In the genomic region with DNA sequence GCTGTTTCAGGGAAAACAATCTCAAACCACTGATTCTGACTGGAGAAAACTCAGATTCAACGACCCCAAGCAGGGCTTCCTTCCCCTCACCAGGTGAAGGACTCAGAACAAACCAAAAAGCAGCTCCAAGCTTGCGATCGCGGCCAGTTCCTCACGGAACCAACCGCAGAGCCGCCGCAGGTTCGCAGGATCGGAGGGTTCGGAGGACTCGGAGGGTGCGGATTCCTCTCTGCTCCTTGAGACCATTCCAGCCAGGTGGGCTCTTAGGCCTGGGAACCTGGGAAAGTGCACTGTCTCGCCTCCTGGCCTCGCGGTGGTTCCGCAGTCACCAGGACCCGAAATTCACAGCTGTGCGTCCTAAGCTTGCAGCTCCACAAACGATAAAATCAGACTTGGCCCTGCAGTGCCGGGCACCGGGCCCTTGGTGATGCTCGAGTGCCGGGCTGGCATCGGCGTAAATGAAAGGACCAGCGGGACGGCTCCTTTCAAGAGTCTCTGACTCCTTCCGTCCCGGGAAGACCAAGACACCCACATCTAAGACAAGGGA, we compare ENCODE assay signal across 1 cellular context.
A peak's percentile ranks its signal among the peaks of the same experiment; 100 is the strongest.
TF ChIP-seq lines count a peak whose summit lies in the region.

No MANE protein-coding gene starts in this region.

TF ChIP-seq in HepG2, 621 proteins besides CTCF, POLR2A, EP300 and RAD21 (continued from another document and continues in another):
- TF ChIP-seq ZHX2 (IDR thresholded peaks at IDR 0.05; ENCODE audit: low read depth) (no peak), ZHX2 (CRISPR knock-in tag; IDR thresholded peaks at IDR 0.05; ENCODE audit: borderline replicate concordance) (no peak), ZNF207 (IDR thresholded peaks at IDR 0.05; ENCODE audit: borderline replicate concordance) (no peak), ZSCAN12 (CRISPR knock-in tag; IDR thresholded peaks at IDR 0.05) (no peak), ADNP (CRISPR knock-in tag; IDR thresholded peaks at IDR 0.05) (no peak), PCBP2 (optimal IDR thresholded peaks at IDR 0.05; ENCODE audit: low read depth, low read length, poor library complexity, severe bottlenecking) (no peak), ZSCAN31 (CRISPR knock-in tag; IDR thresholded peaks at IDR 0.05; ENCODE audit: low read depth) (no peak), PITX1 (CRISPR knock-in tag; IDR thresholded peaks at IDR 0.05) (no peak), ZNF205 (CRISPR knock-in tag; IDR thresholded peaks at IDR 0.05) (peak; percentile 55; the same call in 1 of the 2 replicates), CERS6 (CRISPR knock-in tag; IDR thresholded peaks at IDR 0.05) (no peak), MAZ (IDR thresholded peaks at IDR 0.05; ENCODE audit: borderline replicate concordance, low read depth, low read length) (no peak), MAZ (CRISPR knock-in tag; IDR thresholded peaks at IDR 0.05; ENCODE audit: low read depth) (no peak), EED (CRISPR knock-in tag; IDR thresholded peaks at IDR 0.05) (no peak), TCF12 (IDR thresholded peaks at IDR 0.05) (no peak), TCF12 (CRISPR knock-in tag; IDR thresholded peaks at IDR 0.05) (no peak), ZC3H13 (CRISPR knock-in tag; IDR thresholded peaks at IDR 0.05) (no peak), ZNF33A (CRISPR knock-in tag; IDR thresholded peaks at IDR 0.05; ENCODE audit: borderline replicate concordance) (0 out of 2 replicates have a peak, but pooled peaks have one; percentile 0), TAF1 (CRISPR knock-in tag; IDR thresholded peaks at IDR 0.05) (peak; percentile 30; the same call in 1 of the 2 replicates), CENPT (CRISPR knock-in tag; IDR thresholded peaks at IDR 0.05; ENCODE audit: low read depth) (no peak), ETV6 (CRISPR knock-in tag; conservative IDR thresholded peaks at IDR 0.05) (0 out of 2 replicates have a peak, but pooled peaks have one; percentile 38), PHF21A (CRISPR knock-in tag; IDR thresholded peaks at IDR 0.05) (no peak; the same call in 1 of the 2 replicates), TCF7 (IDR thresholded peaks at IDR 0.05; ENCODE audit: low read depth) (peak; percentile 10; the same call in 1 of the 2 replicates), MTA3 (CRISPR knock-in tag; IDR thresholded peaks at IDR 0.05) (no peak), PAXIP1 (CRISPR knock-in tag; conservative IDR thresholded peaks at IDR 0.05) (no peak), CEBPG (CRISPR knock-in tag; IDR thresholded peaks at IDR 0.05) (no peak), ZNF296 (CRISPR knock-in tag; conservative IDR thresholded peaks at IDR 0.05) (no peak), NRL (CRISPR knock-in tag; IDR thresholded peaks at IDR 0.05; ENCODE audit: borderline replicate concordance) (peak; percentile 87), NONO (IDR thresholded peaks at IDR 0.05) (no peak), NONO (CRISPR knock-in tag; conservative IDR thresholded peaks at IDR 0.05) (no peak), ZNF251 (CRISPR knock-in tag; IDR thresholded peaks at IDR 0.05) (no peak), CHD4 (IDR thresholded peaks at IDR 0.05; ENCODE audit: borderline replicate concordance, low read length) (no peak), ERF (CRISPR knock-in tag; IDR thresholded peaks at IDR 0.05) (no peak), ATF7-NPFF (CRISPR knock-in tag; IDR thresholded peaks at IDR 0.05; ENCODE audit: low read depth) (peak; percentile 44; the same call in 1 of the 2 replicates), SETDB1 (CRISPR knock-in tag; IDR thresholded peaks at IDR 0.05; ENCODE audit: borderline replicate concordance) (no peak), ZSCAN9 (CRISPR knock-in tag; IDR thresholded peaks at IDR 0.05; ENCODE audit: borderline replicate concordance) (no peak), SCMH1 (CRISPR knock-in tag; IDR thresholded peaks at IDR 0.05; ENCODE audit: borderline replicate concordance) (no peak), ZNF644 (CRISPR knock-in tag; IDR thresholded peaks at IDR 0.05; ENCODE audit: low read depth) (no peak), CREM (IDR thresholded peaks at IDR 0.05) (no peak), CREM (CRISPR knock-in tag; IDR thresholded peaks at IDR 0.05) (no peak), NR2F2 (IDR thresholded peaks at IDR 0.05; ENCODE audit: borderline replicate concordance, low read depth) (no peak), ZNF703 (CRISPR knock-in tag; IDR thresholded peaks at IDR 0.05; ENCODE audit: borderline replicate concordance) (no peak)
- TF ChIP-seq, protein P1, sequence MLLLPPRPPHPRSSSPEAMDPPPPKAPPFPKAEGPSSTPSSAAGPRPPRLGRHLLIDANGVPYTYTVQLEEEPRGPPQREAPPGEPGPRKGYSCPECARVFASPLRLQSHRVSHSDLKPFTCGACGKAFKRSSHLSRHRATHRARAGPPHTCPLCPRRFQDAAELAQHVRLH (CRISPR knock-in tag; IDR thresholded peaks at IDR 0.05; ENCODE audit: borderline replicate concordance, low read depth), result no peak
- TF ChIP-seq, protein P2, sequence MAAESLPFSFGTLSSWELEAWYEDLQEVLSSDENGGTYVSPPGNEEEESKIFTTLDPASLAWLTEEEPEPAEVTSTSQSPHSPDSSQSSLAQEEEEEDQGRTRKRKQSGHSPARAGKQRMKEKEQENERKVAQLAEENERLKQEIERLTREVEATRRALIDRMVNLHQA (CRISPR knock-in tag; IDR thresholded peaks at IDR 0.05), result no peak; the same call in 1 of the 2 replicates
- TF ChIP-seq, protein P3, sequence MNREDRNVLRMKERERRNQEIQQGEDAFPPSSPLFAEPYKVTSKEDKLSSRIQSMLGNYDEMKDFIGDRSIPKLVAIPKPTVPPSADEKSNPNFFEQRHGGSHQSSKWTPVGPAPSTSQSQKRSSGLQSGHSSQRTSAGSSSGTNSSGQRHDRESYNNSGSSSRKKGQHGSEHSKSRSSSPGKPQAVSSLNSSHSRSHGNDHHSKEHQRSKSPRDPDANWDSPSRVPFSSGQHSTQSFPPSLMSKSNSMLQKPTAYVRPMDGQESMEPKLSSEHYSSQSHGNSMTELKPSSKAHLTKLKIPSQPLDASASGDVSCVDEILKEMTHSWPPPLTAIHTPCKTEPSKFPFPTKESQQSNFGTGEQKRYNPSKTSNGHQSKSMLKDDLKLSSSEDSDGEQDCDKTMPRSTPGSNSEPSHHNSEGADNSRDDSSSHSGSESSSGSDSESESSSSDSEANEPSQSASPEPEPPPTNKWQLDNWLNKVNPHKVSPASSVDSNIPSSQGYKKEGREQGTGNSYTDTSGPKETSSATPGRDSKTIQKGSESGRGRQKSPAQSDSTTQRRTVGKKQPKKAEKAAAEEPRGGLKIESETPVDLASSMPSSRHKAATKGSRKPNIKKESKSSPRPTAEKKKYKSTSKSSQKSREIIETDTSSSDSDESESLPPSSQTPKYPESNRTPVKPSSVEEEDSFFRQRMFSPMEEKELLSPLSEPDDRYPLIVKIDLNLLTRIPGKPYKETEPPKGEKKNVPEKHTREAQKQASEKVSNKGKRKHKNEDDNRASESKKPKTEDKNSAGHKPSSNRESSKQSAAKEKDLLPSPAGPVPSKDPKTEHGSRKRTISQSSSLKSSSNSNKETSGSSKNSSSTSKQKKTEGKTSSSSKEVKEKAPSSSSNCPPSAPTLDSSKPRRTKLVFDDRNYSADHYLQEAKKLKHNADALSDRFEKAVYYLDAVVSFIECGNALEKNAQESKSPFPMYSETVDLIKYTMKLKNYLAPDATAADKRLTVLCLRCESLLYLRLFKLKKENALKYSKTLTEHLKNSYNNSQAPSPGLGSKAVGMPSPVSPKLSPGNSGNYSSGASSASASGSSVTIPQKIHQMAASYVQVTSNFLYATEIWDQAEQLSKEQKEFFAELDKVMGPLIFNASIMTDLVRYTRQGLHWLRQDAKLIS (CRISPR knock-in tag; IDR thresholded peaks at IDR 0.05), result peak; percentile 68; the same call in 1 of the 2 replicates
